Comparison of ENCODE assay signal across 8 cellular contexts in genomic region chr1:201468501-201468843, GRCh38. TPM values are rescaled to one million over a fixed set of nuclear protein-coding genes. Genes with fewer than 3 reads are reported as not detected.
DNase-seq lines count a peak whose midpoint lies in the region; ATAC-seq and TF ChIP-seq lines count a peak whose summit lies in the region.

No MANE protein-coding gene starts in this region.

- peaks cover 28% of the 10 kb centered on the region for H3K27me3 Mint-ChIP-seq in T-helper 1 cell treated with Interleukin-12 subunit alpha and Interleukin-12 subunit beta and Interleukin-4 antibody, amounts not matched to agents 30 μg/mL and 1 μg/mL, for 36 hours (ENCODE audit: low read depth)
- peaks cover 43% of the 10 kb centered on the region for H3K27me3 Mint-ChIP-seq in neural crest cell (ENCODE audit: low read depth)

- H3K36me3 Mint-ChIP-seq in T-helper 1 cell treated with Interleukin-12 subunit alpha and Interleukin-12 subunit beta and Interleukin-4 antibody, amounts not matched to agents 30 μg/mL and 1 μg/mL, for 36 hours (ENCODE audit: low read depth): peaks cover 18% of the 10 kb centered on the region
- H3K36me3 Mint-ChIP-seq in neural crest cell (ENCODE audit: low read depth): peaks cover 1% of the 10 kb centered on the region

- peak overlapping the region; percentile 67 for H3K27ac Mint-ChIP-seq in T-helper 1 cell treated with Interleukin-12 subunit alpha and Interleukin-12 subunit beta and Interleukin-4 antibody, amounts not matched to agents 30 μg/mL and 1 μg/mL, for 36 hours
- H3K27ac Mint-ChIP-seq in neural crest cell (ENCODE audit: unreplicated experiment): no peak overlapping the region

- H3K9me3 Mint-ChIP-seq in T-helper 1 cell treated with Interleukin-12 subunit alpha and Interleukin-12 subunit beta and Interleukin-4 antibody, amounts not matched to agents 30 μg/mL and 1 μg/mL, for 36 hours: no peaks in the 10 kb centered on the region
- no peaks in the 10 kb centered on the region for H3K9me3 Mint-ChIP-seq in neural crest cell

- ATAC-seq in HG03045 (IDR thresholded peaks at IDR 0.05; ENCODE audit: unreplicated experiment) (peak; percentile 43), HG02840 (IDR thresholded peaks at IDR 0.05; ENCODE audit: low FRiP score, unreplicated experiment) (no peak), HG02763 (IDR thresholded peaks at IDR 0.05; ENCODE audit: unreplicated experiment) (no peak)

- H3K4me1 Mint-ChIP-seq in T-helper 1 cell treated with Interleukin-12 subunit alpha and Interleukin-12 subunit beta and Interleukin-4 antibody, amounts not matched to agents 30 μg/mL and 1 μg/mL, for 36 hours (ENCODE audit: low read depth): peaks cover 19% of the 10 kb centered on the region
- H3K4me1 Mint-ChIP-seq in neural crest cell: peaks cover 28% of the 10 kb centered on the region

- peak; percentile 32 for DNase-seq in stimulated activated CD4-positive, alpha-beta T cell treated with anti-CD3 and anti-CD28 coated beads, Interleukin-15, amount 100 ng/mL, for 24 hours
- DNase-seq in stimulated activated CD4-positive, alpha-beta T cell treated with anti-CD3 and anti-CD28 coated beads, Interleukin-4, amount 100 ng/mL, for 24 hours: no peak
- DNase-seq in fibroblast of gingiva (ENCODE audit: low read depth): peak; percentile 37
- peak; percentile 31 for DNase-seq in neural crest cell (ENCODE audit: low read depth, low spot score)

- TF ChIP-seq CTCF in neural crest cell (conservative IDR thresholded peaks at IDR 0.05): no peak

- peak overlapping the region; percentile 90 for H3K4me3 Mint-ChIP-seq in T-helper 1 cell treated with Interleukin-12 subunit alpha and Interleukin-12 subunit beta and Interleukin-4 antibody, amounts not matched to agents 30 μg/mL and 1 μg/mL, for 36 hours
- H3K4me3 Mint-ChIP-seq in neural crest cell: peak overlapping the region; percentile 84

RNA-seq across cellular contexts. Expression of gene PHLDA3, which starts 0.5 kb away (rescaled TPM):
- total RNA-seq in neural crest cell: 10.7 and 12.6 TPM in 2 replicates

RNA-seq across cellular contexts. Expression of gene CSRP1, which starts 38.5 kb away (rescaled TPM):
- 0.41 and 1.5 TPM in 2 replicates for total RNA-seq in neural crest cell

RNA-seq across cellular contexts. Expression of gene TNNI1, which starts 46.9 kb away (rescaled TPM):
- total RNA-seq in neural crest cell: 0.30 and 0.93 TPM in 2 replicates
